In the genomic region with DNA sequence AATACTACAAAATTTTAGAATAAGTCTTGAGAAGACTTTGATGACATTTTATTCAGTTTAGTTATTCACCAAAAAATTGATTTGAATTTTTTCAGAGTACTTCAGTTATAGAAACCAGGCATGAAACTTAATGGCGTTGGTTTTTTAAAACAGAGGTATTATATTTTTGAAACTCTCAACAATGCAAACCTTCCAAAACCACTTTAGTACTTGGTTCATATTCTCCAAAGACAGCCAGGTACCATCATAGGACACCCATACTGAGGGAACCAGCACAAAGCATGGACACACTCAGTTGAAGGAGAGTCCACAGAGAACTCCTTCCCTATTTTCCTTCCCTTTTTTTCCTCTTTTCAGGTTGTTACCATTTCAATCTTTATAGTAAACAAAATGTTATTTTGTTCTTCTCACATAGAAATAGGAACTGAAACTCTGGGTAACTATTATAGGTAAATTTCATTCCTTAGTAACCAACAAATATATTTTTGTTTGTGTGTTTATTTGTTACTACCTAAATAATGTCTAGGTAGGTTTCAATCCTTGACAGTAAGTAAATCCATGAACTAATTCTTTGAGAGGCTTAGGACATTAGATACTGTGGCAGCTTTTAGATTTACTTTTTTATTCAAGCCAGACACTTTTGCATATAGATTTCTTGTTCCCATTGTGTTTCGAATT, we compare ENCODE assay signal across 14 cellular contexts.
"Had no signal": no experiment of that assay in that cellular context is flagged by ENCODE, and none has a peak within 500 bp of the region (broad histone marks: within the 10 kb centered on the region; RNA-seq: fewer than 3 reads in every experiment).

No MANE protein-coding gene starts in this region.

- H3K27me3 ChIP-seq: colonic mucosa, hepatocyte, uterus had no signal

- H3K9me3 ChIP-seq: colonic mucosa, mucosa of descending colon, uterus had no signal

- H3K36me3 ChIP-seq: colonic mucosa, uterus had no signal

- DNase-seq: activated CD4-positive, alpha-beta T cell treated with anti-CD3 and anti-CD28 coated beads for 48 hours; activated CD8-positive, alpha-beta memory T cell treated with anti-CD3 and anti-CD28 coated beads for 24 hours; activated naive CD8-positive, alpha-beta T cell treated with anti-CD3 and anti-CD28 coated beads for 36 hours; central memory CD4-positive, alpha-beta T cell; colonic mucosa; islet precursor cell; mammary epithelial cell; mucosa of descending colon; stimulated activated CD4-positive, alpha-beta T cell treated with anti-CD3 and anti-CD28 coated beads, Interleukin-1b, Interleukin-23, amount 100 ng/mL, for 48 hours; uterus had no signal

- H3K27ac ChIP-seq: colonic mucosa, hepatocyte, uterus had no signal

- H3K4me3 ChIP-seq: colonic mucosa, hepatocyte, mucosa of descending colon, uterus had no signal

- H3K4me1 ChIP-seq: colonic mucosa, uterus had no signal

- ATAC-seq: esophagus mucosa; mucosa of descending colon; natural killer cell treated with Interleukin-12 subunit alpha and Interleukin-12 subunit beta and Interleukin-15 and Interleukin-18, amount 100 ng/mL, for 72 hours; WTC11 had no signal
